ENCODE assay signal across 1 cellular context in the genomic region with DNA sequence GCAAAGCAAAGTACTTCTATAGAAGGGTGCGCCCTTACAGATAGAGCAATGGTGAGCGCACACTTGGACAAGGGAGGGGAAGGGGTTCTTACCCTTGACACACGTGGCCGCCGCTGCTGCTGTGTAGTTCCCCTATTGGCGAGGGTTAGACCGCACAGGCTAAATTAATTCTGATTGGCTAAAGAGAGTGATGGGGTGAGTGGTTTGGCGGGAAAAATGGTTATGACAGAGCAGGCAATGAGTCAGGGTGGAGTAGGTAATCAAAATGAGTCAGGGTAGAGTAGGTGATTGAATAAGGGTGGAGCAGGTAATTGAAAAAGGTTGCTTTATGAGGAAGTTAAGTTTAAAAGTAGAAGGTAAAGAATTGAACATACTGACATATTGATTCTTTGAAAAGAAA.
TF ChIP-seq lines count a peak whose summit lies in the region.
"Not testable (repeated sequence)": the region's sequence is repeated elsewhere in the genome, so short reads cannot be mapped to it uniquely, and the experiment has no call there.

No MANE protein-coding gene starts in this region.

TF ChIP-seq in K562, 482 proteins besides CTCF, POLR2A, EP300 and RAD21 (continued from another document):
- TF ChIP-seq, protein P1, sequence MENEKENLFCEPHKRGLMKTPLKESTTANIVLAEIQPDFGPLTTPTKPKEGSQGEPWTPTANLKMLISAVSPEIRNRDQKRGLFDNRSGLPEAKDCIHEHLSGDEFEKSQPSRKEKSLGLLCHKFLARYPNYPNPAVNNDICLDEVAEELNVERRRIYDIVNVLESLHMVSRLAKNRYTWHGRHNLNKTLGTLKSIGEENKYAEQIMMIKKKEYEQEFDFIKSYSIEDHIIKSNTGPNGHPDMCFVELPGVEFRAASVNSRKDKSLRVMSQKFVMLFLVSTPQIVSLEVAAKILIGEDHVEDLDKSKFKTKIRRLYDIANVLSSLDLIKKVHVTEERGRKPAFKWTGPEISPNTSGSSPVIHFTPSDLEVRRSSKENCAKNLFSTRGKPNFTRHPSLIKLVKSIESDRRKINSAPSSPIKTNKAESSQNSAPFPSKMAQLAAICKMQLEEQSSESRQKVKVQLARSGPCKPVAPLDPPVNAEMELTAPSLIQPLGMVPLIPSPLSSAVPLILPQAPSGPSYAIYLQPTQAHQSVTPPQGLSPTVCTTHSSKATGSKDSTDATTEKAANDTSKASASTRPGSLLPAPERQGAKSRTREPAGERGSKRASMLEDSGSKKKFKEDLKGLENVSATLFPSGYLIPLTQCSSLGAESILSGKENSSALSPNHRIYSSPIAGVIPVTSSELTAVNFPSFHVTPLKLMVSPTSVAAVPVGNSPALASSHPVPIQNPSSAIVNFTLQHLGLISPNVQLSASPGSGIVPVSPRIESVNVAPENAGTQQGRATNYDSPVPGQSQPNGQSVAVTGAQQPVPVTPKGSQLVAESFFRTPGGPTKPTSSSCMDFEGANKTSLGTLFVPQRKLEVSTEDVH (IDR thresholded peaks at IDR 0.05; ENCODE audit: low read depth, partially characterized antibody): peak; percentile 83
- TF ChIP-seq, protein P2, sequence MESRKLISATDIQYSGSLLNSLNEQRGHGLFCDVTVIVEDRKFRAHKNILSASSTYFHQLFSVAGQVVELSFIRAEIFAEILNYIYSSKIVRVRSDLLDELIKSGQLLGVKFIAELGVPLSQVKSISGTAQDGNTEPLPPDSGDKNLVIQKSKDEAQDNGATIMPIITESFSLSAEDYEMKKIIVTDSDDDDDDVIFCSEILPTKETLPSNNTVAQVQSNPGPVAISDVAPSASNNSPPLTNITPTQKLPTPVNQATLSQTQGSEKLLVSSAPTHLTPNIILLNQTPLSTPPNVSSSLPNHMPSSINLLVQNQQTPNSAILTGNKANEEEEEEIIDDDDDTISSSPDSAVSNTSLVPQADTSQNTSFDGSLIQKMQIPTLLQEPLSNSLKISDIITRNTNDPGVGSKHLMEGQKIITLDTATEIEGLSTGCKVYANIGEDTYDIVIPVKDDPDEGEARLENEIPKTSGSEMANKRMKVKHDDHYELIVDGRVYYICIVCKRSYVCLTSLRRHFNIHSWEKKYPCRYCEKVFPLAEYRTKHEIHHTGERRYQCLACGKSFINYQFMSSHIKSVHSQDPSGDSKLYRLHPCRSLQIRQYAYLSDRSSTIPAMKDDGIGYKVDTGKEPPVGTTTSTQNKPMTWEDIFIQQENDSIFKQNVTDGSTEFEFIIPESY (CRISPR knock-in tag; IDR thresholded peaks at IDR 0.05): peak; percentile 90
- TF ChIP-seq ATF3 (IDR thresholded peaks at IDR 0.05): peak; percentile 38; the same call in 1 of the 2 replicates
- not testable (repeated sequence) for TF ChIP-seq ATF3 (CRISPR knock-in tag; conservative IDR thresholded peaks at IDR 0.05)
